19 cellular contexts compared by ENCODE assay signal in the genomic region with DNA sequence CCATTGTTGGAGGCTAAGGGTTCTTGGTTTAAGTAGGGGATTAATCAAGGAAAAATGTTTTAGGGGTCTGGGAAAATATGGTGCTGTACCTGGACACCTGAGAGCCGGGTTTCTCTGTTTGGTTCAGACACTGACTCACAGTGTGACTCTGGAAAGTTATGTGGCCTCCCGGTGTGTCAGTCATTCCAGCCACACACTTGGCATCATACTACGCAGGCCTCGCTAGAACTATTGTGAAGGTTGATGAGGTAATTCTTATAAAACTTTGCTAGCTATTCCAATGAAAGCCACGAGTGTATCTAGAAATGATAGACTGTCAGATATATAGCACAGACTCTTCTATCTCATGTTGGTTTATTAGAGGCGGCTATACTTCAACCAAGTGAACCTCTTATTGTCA. TPM values are rescaled to one million over a fixed set of nuclear protein-coding genes. Genes with fewer than 3 reads are reported as not detected.
A peak's percentile ranks its signal among the peaks of the same experiment; 100 is the strongest.
DNase-seq lines count a peak whose midpoint lies in the region; ATAC-seq and TF ChIP-seq lines count a peak whose summit lies in the region.
"Had no signal": no experiment of that assay in that cellular context is flagged by ENCODE, and none has a peak within 500 bp of the region (broad histone marks: within the 10 kb centered on the region; RNA-seq: fewer than 3 reads in every experiment).

No MANE protein-coding gene starts in this region.

- 88 to 94% (median 92%) methylated on average over 6 of the region's 6 CpGs for WGBS in ovary, 3 donors

- H3K27me3 Mint-ChIP-seq in activated T-helper 17 cell treated with anti-CD3 and anti-CD28 coated beads, Interleukin-2, amount 50 U/mL, for 72 hours: no peaks in the 10 kb centered on the region

- no peak for TF ChIP-seq POLR2A in ovary (IDR thresholded peaks at IDR 0.05)

- H3K4me1 Mint-ChIP-seq in activated T-helper 17 cell treated with anti-CD3 and anti-CD28 coated beads, Interleukin-2, amount 50 U/mL, for 72 hours: peaks cover 17% of the 10 kb centered on the region

- H3K9me3 Mint-ChIP-seq in activated T-helper 17 cell treated with anti-CD3 and anti-CD28 coated beads, Interleukin-2, amount 50 U/mL, for 72 hours: no peaks in the 10 kb centered on the region

- H3K4me1 ChIP-seq in foreskin keratinocyte (no peaks in the 10 kb centered on the region), ovary (ENCODE audit: insufficient read depth) (peaks cover under 1% of the 10 kb centered on the region)

- DNase-seq in stimulated activated CD4-positive, alpha-beta T cell treated with anti-CD3 and anti-CD28 coated beads, Interleukin-12 subunit alpha, Interleukin-12 subunit beta, amount 100 ng/mL, for 48 hours (ENCODE audit: low read depth in 2 of 3, low spot score in 1 of 3): peak in 2 of 3 donors; percentile 14 to 29
- no peak for DNase-seq in stimulated activated CD4-positive, alpha-beta T cell treated with anti-CD3 and anti-CD28 coated beads, Interleukin-4, amount 100 ng/mL, for 1 hour
- peak in 1 of 2 donors; percentile 61 for DNase-seq in foreskin keratinocyte
- DNase-seq in stimulated activated naive CD8-positive, alpha-beta T cell treated with anti-CD3 and anti-CD28 coated beads, Interleukin-15, Interleukin-2, amounts not matched to agents 100 U/mL and 50 U/mL, for 24 hours: peak; percentile 48
- no peak for DNase-seq in ovary
- DNase-seq in coronary artery (ENCODE audit: low spot score): no peak
- DNase-seq: activated CD4-positive, CD25-positive, alpha-beta regulatory T cell treated with anti-CD3 and anti-CD28 coated beads, Interleukin-2, amount 50 U/mL, for 72 hours; DMS53; foreskin fibroblast; hypothalamus; MM.1S; NCI-H146; NCI-H524 treated with DMSO at 0.1 percent for 48 hours; occipital lobe; spleen; upper lobe of right lung had no signal

- H3K27ac Mint-ChIP-seq in activated T-helper 17 cell treated with anti-CD3 and anti-CD28 coated beads, Interleukin-2, amount 50 U/mL, for 72 hours: no peak overlapping the region

- no peak for TF ChIP-seq EP300 in ovary (IDR thresholded peaks at IDR 0.05)

- H3K27me3 ChIP-seq in foreskin keratinocyte (no peaks in the 10 kb centered on the region), ovary (no peaks in the 10 kb centered on the region)
- H3K27me3 ChIP-seq: upper lobe of right lung had no signal

- H3K36me3 Mint-ChIP-seq in activated T-helper 17 cell treated with anti-CD3 and anti-CD28 coated beads, Interleukin-2, amount 50 U/mL, for 72 hours (ENCODE audit: low read depth): no peaks in the 10 kb centered on the region

- H3K36me3 ChIP-seq in ovary: no peaks in the 10 kb centered on the region
- H3K36me3 ChIP-seq: spleen, upper lobe of right lung had no signal

- ATAC-seq in activated T-helper 17 cell treated with anti-CD3 and anti-CD28 coated beads, Interleukin-2, amount 50 U/mL, for 72 hours (replicated peaks): peak; percentile 86
- peak; percentile 18 for ATAC-seq in foreskin keratinocyte
- peak; percentile 93 for ATAC-seq in stimulated activated naive CD8-positive, alpha-beta T cell treated with anti-CD3 and anti-CD28 coated beads, Interleukin-15, Interleukin-2, amounts not matched to agents 100 U/mL and 50 U/mL, for 24 hours
- ATAC-seq: GM12878, upper lobe of right lung had no signal

- TF ChIP-seq CTCF in foreskin keratinocyte (conservative IDR thresholded peaks at IDR 0.05) (no peak), ovary (IDR thresholded peaks at IDR 0.05) (no peak), coronary artery (IDR thresholded peaks at IDR 0.05) (no peak)

- H3K4me3 Mint-ChIP-seq in activated T-helper 17 cell treated with anti-CD3 and anti-CD28 coated beads, Interleukin-2, amount 50 U/mL, for 72 hours: no peak overlapping the region

- intact Hi-C loops in ovary (cut with DNase I): loop anchor here in 1 of 4 donors (10.0 kb wide), 1 partner anchor 59 kb away; no protein-coding TSS in a partner anchor

- H3K4me3 ChIP-seq in ovary: no peak overlapping the region
- H3K4me3 ChIP-seq in coronary artery: no peak overlapping the region
- H3K4me3 ChIP-seq: GM12878, spleen, upper lobe of right lung had no signal

- H3K27ac ChIP-seq in foreskin keratinocyte: no peak overlapping the region
- H3K27ac ChIP-seq in ovary: no peak overlapping the region
- H3K27ac ChIP-seq in coronary artery: no peak overlapping the region
- H3K27ac ChIP-seq: HL-60, spleen, upper lobe of right lung had no signal

- H3K9me3 ChIP-seq in ovary: no peaks in the 10 kb centered on the region
- H3K9me3 ChIP-seq: spleen, upper lobe of right lung had no signal

RNA-seq across cellular contexts. Expression of a gene that starts 4.8 kb away (rescaled TPM):
- 1 to 10 TPM; 3.4 to 5.3 TPM for total RNA-seq in activated T-helper 17 cell treated with anti-CD3 and anti-CD28 coated beads, Interleukin-2, amount 50 U/mL, for 72 hours
- 60.2 and 62.5 TPM in 2 replicates for total RNA-seq in foreskin keratinocyte
- 9.1 and 10.8 TPM in 2 replicates for polyA plus RNA-seq in foreskin keratinocyte
- 10 to 100 TPM; 25.8 to 44.5 (median 38.7) TPM for total RNA-seq in ovary
- 10 to 100 TPM; 14.5 to 26.7 TPM for polyA plus RNA-seq in ovary

Comparison
In these comparisons a context has a peak if more than half of its experiments do, and no peak if none do; other contexts are left out.
1. DNase-seq: peak in stimulated activated CD4-positive, alpha-beta T cell treated with anti-CD3 and anti-CD28 coated beads, Interleukin-12 subunit alpha, Interleukin-12 subunit beta, amount 100 ng/mL, for 48 hours (2 of 3) and stimulated activated naive CD8-positive, alpha-beta T cell treated with anti-CD3 and anti-CD28 coated beads, Interleukin-15, Interleukin-2, amounts not matched to agents 100 U/mL and 50 U/mL, for 24 hours (single experiment); none in stimulated activated CD4-positive, alpha-beta T cell treated with anti-CD3 and anti-CD28 coated beads, Interleukin-4, amount 100 ng/mL, for 1 hour (single experiment), ovary (0 of 5) and coronary artery (single experiment).
2. ATAC-seq: peak in every context shown above with its lines; median percentile 93 in stimulated activated naive CD8-positive, alpha-beta T cell treated with anti-CD3 and anti-CD28 coated beads, Interleukin-15, Interleukin-2, amounts not matched to agents 100 U/mL and 50 U/mL, for 24 hours; 86 in activated T-helper 17 cell treated with anti-CD3 and anti-CD28 coated beads, Interleukin-2, amount 50 U/mL, for 72 hours; 18 in foreskin keratinocyte.